In genomic region chr11:14892577-14892976, GRCh38 we compare ENCODE assay signal across 8 cellular contexts. TPM values are rescaled to one million over a fixed set of nuclear protein-coding genes. Genes with fewer than 3 reads are reported as not detected.
DNase-seq lines count a peak whose midpoint lies in the region; ATAC-seq and TF ChIP-seq lines count a peak whose summit lies in the region.

No MANE protein-coding gene starts in this region.

- POLR2A ChIA-PET in T-cell (lab: Charles Lee) = interaction anchor here in 1 of 2 donors (0.6 to 1.5 kb wide), 5 partner anchors 196 to 372 kb away, joined by 3 to 7 read pairs (median 3); partner anchors contain the start of gene PSMA1

- H3K4me3 ChIP-seq in GM12865 (ENCODE audit: low read depth, low read length) (peak overlapping the region; percentile 84), fibroblast of pulmonary artery (replicated peaks; ENCODE audit: low read depth, low read length) (peak overlapping the region; percentile 76), sigmoid colon (peak overlapping the region; percentile 69 to 88 (median 78))

- no peak for TF ChIP-seq EP300 in sigmoid colon (IDR thresholded peaks at IDR 0.05)

- peak overlapping the region; percentile 85 to 98 (median 95) for H3K4me3 Mint-ChIP-seq in T-cell

- 83 to 94% methylated on average over 2 of the region's 2 CpGs for WGBS in sigmoid colon, 2 donors

- TF ChIP-seq CTCF in GM12865 (IDR thresholded peaks at IDR 0.05; ENCODE audit: insufficient read depth, low read depth, low read length, missing control alignments) = no peak
- TF ChIP-seq CTCF in fibroblast of pulmonary artery (IDR thresholded peaks at IDR 0.05; ENCODE audit: low read length, missing control alignments) = no peak
- TF ChIP-seq CTCF in sigmoid colon (IDR thresholded peaks at IDR 0.05) = no peak

- intact Hi-C loops in sigmoid colon (cut with DNase I) = loop anchor here (1.0 to 5.0 kb wide), 4 partner anchors 100 to 372 kb away; partner anchors contain the start of genes PDE3B and PSMA1

- no peaks in the 10 kb centered on the region for H3K36me3 ChIP-seq in sigmoid colon

- TF ChIP-seq POLR2A in sigmoid colon (IDR thresholded peaks at IDR 0.05) = no peak

- H3K27me3 ChIP-seq in sigmoid colon = no peaks in the 10 kb centered on the region

- peak overlapping the region; percentile 89 to 95 (median 92) for H3K27ac ChIP-seq in sigmoid colon

- H3K4me1 Mint-ChIP-seq in T-cell = peaks cover 42 to 45% (median 44%) of the 10 kb centered on the region in 3 donors

- H3K27me3 Mint-ChIP-seq in T-cell = no peaks in the 10 kb centered on the region

- DNase-seq in GM12865 (ENCODE audit: low read depth) = no peak
- DNase-seq in T-cell = no peak
- DNase-seq in fibroblast of pulmonary artery (ENCODE audit: low read depth) = no peak
- DNase-seq in sigmoid colon = no peak
- DNase-seq in activated effector memory CD4-positive, alpha-beta T cell treated with Interleukin-2 at 50 U/mL for 16 hours = no peak
- no peak for DNase-seq in glomerular visceral epithelial cell (ENCODE audit: extremely low spot score)

- CTCF ChIA-PET in T-cell (lab: Charles Lee) = interaction anchor here (0.9 to 4.8 kb wide), 13 partner anchors 8 to 584 kb away, joined by 3 to 61 read pairs (median 4); partner anchors contain the start of genes COPB1 (in 1 of the 2) and PSMA1 (in 1 of the 2)

- no peaks in the 10 kb centered on the region for H3K9me3 ChIP-seq in sigmoid colon

- H3K4me1 ChIP-seq in sigmoid colon = peaks cover 4 to 24% (median 10%) of the 10 kb centered on the region in 4 donors

- H3K9me3 Mint-ChIP-seq in T-cell = no peaks in the 10 kb centered on the region

- H3K36me3 Mint-ChIP-seq in T-cell = no peaks in the 10 kb centered on the region

- peak overlapping the region; percentile 82 to 83 for H3K27ac Mint-ChIP-seq in T-cell

- ATAC-seq in T-cell (replicated peaks in 1 of 4) = no peak
- no peak for ATAC-seq in HG02852 (IDR thresholded peaks at IDR 0.05; ENCODE audit: unreplicated experiment)
- ATAC-seq in HG03460 (IDR thresholded peaks at IDR 0.05; ENCODE audit: unreplicated experiment) = no peak

RNA-seq across cellular contexts. Expression of gene CYP2R1, which starts 0.5 kb away (rescaled TPM):
- total RNA-seq in T-cell (10 to 100 TPM; 17.9 to 23.3 (median 19.1) TPM), sigmoid colon (10 to 100 TPM in 3 of 4 donors, 1 to 10 TPM in 1; 6.1 to 17.5 (median 13.8) TPM)
- 10 to 100 TPM; 10.4 to 15.3 (median 11.4) TPM for polyA plus RNA-seq in sigmoid colon
